21 cellular contexts compared by ENCODE assay signal in the genomic region with DNA sequence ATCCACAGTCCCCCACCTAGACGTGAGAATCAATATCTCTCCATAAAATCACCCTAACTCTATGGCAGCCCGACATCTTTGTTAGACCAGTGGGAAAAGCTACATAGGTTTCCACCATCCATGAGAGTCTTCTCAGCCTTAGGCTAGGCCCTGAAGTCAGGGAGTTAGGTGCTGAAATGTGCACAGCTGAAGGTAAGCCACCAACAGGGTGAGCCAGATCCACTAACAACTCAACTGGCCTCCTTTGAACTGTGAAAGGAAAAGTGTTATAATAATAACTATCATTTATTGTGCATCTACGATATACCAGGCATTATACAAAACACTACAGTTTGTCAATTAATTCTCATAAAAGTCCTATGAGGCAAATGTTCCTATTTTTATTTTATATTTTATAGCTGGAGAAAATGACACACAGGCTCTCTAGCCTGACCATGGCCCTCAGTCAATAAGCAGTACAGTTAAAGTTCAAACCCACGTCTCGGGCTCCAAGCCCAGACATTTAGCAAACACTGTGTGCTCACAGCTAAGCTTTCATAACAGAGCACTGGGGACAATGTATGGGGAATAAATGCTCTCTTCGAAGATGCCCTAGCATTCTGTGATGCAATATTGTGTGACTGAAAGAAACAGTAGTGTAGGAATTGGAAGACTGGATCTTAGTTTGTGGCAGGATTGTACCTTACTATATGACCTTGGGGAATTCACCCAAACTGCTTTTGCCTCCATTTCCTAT. TPM values are rescaled to one million over a fixed set of nuclear protein-coding genes. Genes with fewer than 3 reads are reported as not detected.
DNase-seq lines count a peak whose midpoint lies in the region; ATAC-seq, FAIRE-seq and TF ChIP-seq lines count a peak whose summit lies in the region.
"Had no signal": no experiment of that assay in that cellular context is flagged by ENCODE, and none has a peak within 500 bp of the region (broad histone marks: within the 10 kb centered on the region; RNA-seq: fewer than 3 reads in every experiment).

No MANE protein-coding gene starts in this region.

- H3F3A ChIP-seq in PC-3 (ENCODE audit: low read length, unreplicated experiment) (peaks cover 4% of the 10 kb centered on the region), MM.1S (ENCODE audit: insufficient read depth, low read length) (no peaks in the 10 kb centered on the region)

- TF ChIP-seq POLR2A in A549 (IDR thresholded peaks at IDR 0.05; ENCODE audit: low read length): no peak

- H3K27me3 ChIP-seq in PC-3 (ENCODE audit: low read length) (no peaks in the 10 kb centered on the region), osteoblast (ENCODE audit: insufficient read depth, low read length) (no peaks in the 10 kb centered on the region), MM.1S (replicated peaks; ENCODE audit: insufficient read depth, low read length) (no peaks in the 10 kb centered on the region), endodermal cell (ENCODE audit: control insufficient read depth, insufficient read depth, low read length, poor library complexity, severe bottlenecking) (no peaks in the 10 kb centered on the region)
- H3K27me3 ChIP-seq: BLaER1 treated with 17β-estradiol and CSF1 and Interleukin-3, amounts not matched to agents 10 nM and 100 nM had no signal

- TF ChIP-seq CTCF in A549 (IDR thresholded peaks at IDR 0.05) (no peak), PC-3 (conservative IDR thresholded peaks at IDR 0.05; ENCODE audit: low read depth, low read length) (0 out of 2 replicates have a peak, but pooled peaks have one; percentile 7), osteoblast (IDR thresholded peaks at IDR 0.05; ENCODE audit: extremely low read depth, low read depth, low read length) (no peak), kidney (IDR thresholded peaks at IDR 0.05; ENCODE audit: borderline replicate concordance, extremely low read depth, insufficient read depth) (no peak), MM.1S (IDR thresholded peaks at IDR 0.05; ENCODE audit: low read length) (no peak), endodermal cell (conservative IDR thresholded peaks at IDR 0.05) (no peak)

- H3K36me3 Mint-ChIP-seq in endodermal cell (ENCODE audit: low read depth): no peaks in the 10 kb centered on the region

- 44% methylated on average over 6 of the region's 6 CpGs for WGBS in A549 (ENCODE audit: missing lambda C conversion rate)
- 92 to 100% methylated on average over 4 to 6 of the region's 6 CpGs for WGBS in endodermal cell (ENCODE audit: insufficient coverage in 1 of 2, insufficient read length in 1 of 2), 2 experiments

- H3K9me3 Mint-ChIP-seq in endodermal cell: peaks cover 4% of the 10 kb centered on the region

- no peaks in the 10 kb centered on the region for H4K20me1 ChIP-seq in PC-3 (ENCODE audit: low read length)
- H4K20me1 ChIP-seq in osteoblast (ENCODE audit: insufficient read depth, low read length): no peaks in the 10 kb centered on the region
- H4K20me1 ChIP-seq in MM.1S (ENCODE audit: insufficient read depth, low read length): no peaks in the 10 kb centered on the region
- H4K20me1 ChIP-seq: BLaER1 treated with 17β-estradiol and CSF1 and Interleukin-3, amounts not matched to agents 10 nM and 100 nM had no signal

- H3K27ac ChIP-seq in A549 (peak overlapping the region; percentile 49 to 58), PC-3 (ENCODE audit: low read length) (no peak overlapping the region), osteoblast (ENCODE audit: low read depth, low read length) (no peak overlapping the region), kidney (ENCODE audit: low read depth in 2 of 2, low read length in 2 of 2) (no peak overlapping the region), MM.1S (ENCODE audit: low read length) (no peak overlapping the region), endodermal cell (ENCODE audit: low read depth, low read length) (no peak overlapping the region)
- H3K27ac ChIP-seq: 22Rv1; BLaER1 treated with 17β-estradiol and CSF1 and Interleukin-3, amounts not matched to agents 10 nM and 100 nM had no signal

- H3K4me2 ChIP-seq in A549: peak overlapping the region; percentile 43
- no peak overlapping the region for H3K4me2 ChIP-seq in PC-3 (ENCODE audit: low read length)
- no peak overlapping the region for H3K4me2 ChIP-seq in osteoblast (ENCODE audit: insufficient read depth, low read length)
- no peak overlapping the region for H3K4me2 ChIP-seq in MM.1S (ENCODE audit: low read depth, low read length)
- H3K4me2 ChIP-seq: BLaER1 treated with 17β-estradiol and CSF1 and Interleukin-3, amounts not matched to agents 10 nM and 100 nM had no signal

- peak in 1 of 2 experiments; percentile 60 for DNase-seq in A549 (ENCODE audit: low read depth in 1 of 2, low spot score in 1 of 2)
- DNase-seq in PC-3: no peak
- peak; percentile 70 for DNase-seq in iris pigment epithelial cell (ENCODE audit: low read depth)
- peak; percentile 57 for DNase-seq in osteoblast (ENCODE audit: insufficient read length, low spot score, missing footprints)
- DNase-seq in kidney: no peak
- no peak for DNase-seq in MM.1S
- DNase-seq in endodermal cell: no peak
- DNase-seq: DMS79 treated with DMSO at 0.1 percent for 48 hours, NCI-H1436, NCI-H2029, NCI-H2171 treated with DMSO at 0.1 percent for 48 hours, NCI-H748 treated with DMSO at 0.1 percent for 48 hours, OCI-M1, RPMI8226, SIG-M5 had no signal

- H2AFZ ChIP-seq in PC-3 (ENCODE audit: low read length) (no peak overlapping the region), osteoblast (ENCODE audit: low read length) (no peak overlapping the region), MM.1S (ENCODE audit: low read length) (no peak overlapping the region)

- intact Hi-C loops in PC-3 (cut with micrococcal nuclease) (no loop called here), kidney (cut with DNase I) (no loop called here)

- no peak for TF ChIP-seq EP300 in A549 (IDR thresholded peaks at IDR 0.05)

- ATAC-seq in A549 (peak in 1 of 2 experiments; percentile 54; a peak in 3 of 6 replicates), PC-3 (peak; percentile 5; the same call in 1 of the 2 replicates), GM21360 (IDR thresholded peaks at IDR 0.05; ENCODE audit: unreplicated experiment) (no peak)

- no peaks in the 10 kb centered on the region for H3K9me2 ChIP-seq in PC-3 (replicated peaks; ENCODE audit: low read length)
- H3K9me2 ChIP-seq in MM.1S (replicated peaks; ENCODE audit: insufficient read depth, low read length): no peaks in the 10 kb centered on the region

- peaks cover 7% of the 10 kb centered on the region for H3K4me1 Mint-ChIP-seq in endodermal cell
- H3K4me1 Mint-ChIP-seq: IgD-negative memory B cell had no signal

- CTCF ChIA-PET in A549 (lab: Yijun Ruan, JAX): interaction anchor here (0.9 to 1.1 kb wide), 2 partner anchors 34 to 248 kb away, joined by 3 read pairs; no protein-coding TSS in a partner anchor
- CTCF ChIA-PET in PC-3 (lab: Charles Lee): no interaction called here

- H3K27ac Mint-ChIP-seq in endodermal cell: no peak overlapping the region
- H3K27ac Mint-ChIP-seq: IgD-negative memory B cell had no signal

- no peaks in the 10 kb centered on the region for H3K36me3 ChIP-seq in PC-3 (ENCODE audit: low read depth, low read length)
- H3K36me3 ChIP-seq in osteoblast (ENCODE audit: insufficient read depth, low read length): no peaks in the 10 kb centered on the region
- no peaks in the 10 kb centered on the region for H3K36me3 ChIP-seq in kidney (ENCODE audit: control insufficient read depth in 1 of 2, insufficient read depth in 2 of 2, low read length in 2 of 2)
- H3K36me3 ChIP-seq in MM.1S (replicated peaks; ENCODE audit: insufficient read depth, low read length): no peaks in the 10 kb centered on the region
- no peaks in the 10 kb centered on the region for H3K36me3 ChIP-seq in endodermal cell (ENCODE audit: control insufficient read depth, insufficient read depth, low read length)
- H3K36me3 ChIP-seq: BLaER1 treated with 17β-estradiol and CSF1 and Interleukin-3, amounts not matched to agents 10 nM and 100 nM had no signal

- H3K27me3 Mint-ChIP-seq in endodermal cell (ENCODE audit: insufficient read depth): no peaks in the 10 kb centered on the region

- H3K9me3 ChIP-seq in A549: 0 out of 3 replicates have a peak, but pooled peaks cover 3% of the 10 kb centered on the region
- no peaks in the 10 kb centered on the region for H3K9me3 ChIP-seq in PC-3 (ENCODE audit: low read length)
- no peaks in the 10 kb centered on the region for H3K9me3 ChIP-seq in osteoblast (ENCODE audit: low read depth, low read length)
- peaks cover 0 to 4% of the 10 kb centered on the region in 2 donors for H3K9me3 ChIP-seq in kidney (ENCODE audit: control insufficient read depth in 1 of 2, low read length in 2 of 2)
- no peaks in the 10 kb centered on the region for H3K9me3 ChIP-seq in MM.1S (replicated peaks; ENCODE audit: insufficient read depth, low read length)
- no peaks in the 10 kb centered on the region for H3K9me3 ChIP-seq in endodermal cell (ENCODE audit: control insufficient read depth, low read length)

- no peak for FAIRE-seq in A549 (lab: Jason Lieb, UNC)
- no peak for FAIRE-seq in kidney (lab: Jason Lieb, UNC)
- FAIRE-seq: H1 had no signal

- no peak overlapping the region for H3K4me3 ChIP-seq in A549
- H3K4me3 ChIP-seq in PC-3 (ENCODE audit: low read length): no peak overlapping the region
- no peak overlapping the region for H3K4me3 ChIP-seq in osteoblast (ENCODE audit: insufficient read depth, low read length)
- H3K4me3 ChIP-seq in kidney (ENCODE audit: low read length in 2 of 2): no peak overlapping the region
- no peak overlapping the region for H3K4me3 ChIP-seq in MM.1S (ENCODE audit: low read length)
- no peak overlapping the region for H3K4me3 ChIP-seq in endodermal cell (ENCODE audit: low read length)
- H3K4me3 ChIP-seq: BLaER1 treated with 17β-estradiol and CSF1 and Interleukin-3, amounts not matched to agents 10 nM and 100 nM had no signal

- H3K4me3 Mint-ChIP-seq in endodermal cell: no peak overlapping the region
- H3K4me3 Mint-ChIP-seq: IgD-negative memory B cell had no signal

- POLR2A ChIA-PET in A549 (lab: Yijun Ruan, JAX) (no interaction called here), PC-3 (lab: Charles Lee; ENCODE audit: unreplicated experiment) (no interaction called here)

- H3K4me1 ChIP-seq in A549 (peaks cover 25% of the 10 kb centered on the region), PC-3 (ENCODE audit: insufficient read depth, low read length) (peaks cover 17% of the 10 kb centered on the region), osteoblast (ENCODE audit: insufficient read depth, low read length) (peaks cover 9% of the 10 kb centered on the region), kidney (ENCODE audit: control insufficient read depth in 1 of 2, insufficient read depth in 1 of 2, low read depth in 1 of 2, low read length in 2 of 2) (no peaks in the 10 kb centered on the region), MM.1S (ENCODE audit: low read length) (no peaks in the 10 kb centered on the region), endodermal cell (ENCODE audit: control insufficient read depth, insufficient read depth, low read length) (no peaks in the 10 kb centered on the region)
- H3K4me1 ChIP-seq: BLaER1 treated with 17β-estradiol and CSF1 and Interleukin-3, amounts not matched to agents 10 nM and 100 nM had no signal

- no TSS peak for BruUV-seq in PC-3 (replicated peaks; lab: Mats Ljungman, UMichigan)

- H3K9ac ChIP-seq in PC-3 (ENCODE audit: low read length) (no peak overlapping the region), kidney (ENCODE audit: low read length in 2 of 2) (no peak overlapping the region), MM.1S (ENCODE audit: low read length) (no peak overlapping the region), endodermal cell (ENCODE audit: extremely low read depth, low read length, poor library complexity, severe bottlenecking) (no peak overlapping the region)
- H3K9ac ChIP-seq: BLaER1 treated with 17β-estradiol and CSF1 and Interleukin-3, amounts not matched to agents 10 nM and 100 nM had no signal

- no peaks in the 10 kb centered on the region for H3K79me2 ChIP-seq in PC-3 (ENCODE audit: low read length)
- H3K79me2 ChIP-seq in osteoblast (ENCODE audit: insufficient read depth, low read length): no peaks in the 10 kb centered on the region
- H3K79me2 ChIP-seq in MM.1S (ENCODE audit: low read length): no peaks in the 10 kb centered on the region

- TF ChIP-seq RAD21 in A549 (conservative IDR thresholded peaks at IDR 0.05 in 1 of 2, IDR thresholded peaks at IDR 0.05 in 1 of 2): peak; percentile 11 to 14; a peak in 1 of 5 replicates

RNA-seq across cellular contexts. Expression of gene CYP27C1, which starts 11.2 kb away (rescaled TPM):
- 2.2 TPM in 2 replicates for polyA plus RNA-seq in A549 (2011; rRNA removed)
- polyA plus RNA-seq in A549 (2012; cell fraction: cytosol; rRNA removed): 1.1 and 1.6 TPM in 2 replicates
- polyA plus RNA-seq in A549 (2012; cell fraction: nucleus; rRNA removed): 1.8 and 2.8 TPM in 2 replicates
- 3.0 to 5.5 TPM (median 4.6 TPM) in 3 replicates for polyA plus RNA-seq in A549 (2017; fragmentation: RNase III; extraction: RNeasy Plus Mini Kit Qiagen cat#74134 plus additional on column Dnase treatment)
- polyA minus RNA-seq in A549 (2011; rRNA and poly(A)+ RNA removed): 1.1 and 1.8 TPM in 2 replicates
- total RNA-seq in PC-3 (2014; rRNA removed): 0.36 and 1.2 TPM in 2 replicates
- 2.2 and 2.4 TPM in 2 replicates for total RNA-seq in osteoblast
- 0.35 TPM for total RNA-seq in kidney
- polyA plus RNA-seq in kidney (ENCODE audit: insufficient read depth, low read depth, low replicate concordance): not detected
- total RNA-seq in endodermal cell: 1 to 10 TPM; 4.4 to 4.9 TPM
- polyA plus RNA-seq in endodermal cell (2013, experiment 1 of 2): 4.0 TPM
- polyA plus RNA-seq in endodermal cell (2013, experiment 2 of 2): 4.0 TPM
- total RNA-seq: NCI-H460 had no signal
- polyA plus RNA-seq: IgD-negative memory B cell had no signal

Comparison
In these comparisons a context has a peak if more than half of its experiments do, and no peak if none do; other contexts are left out.
1. DNase-seq: peak in iris pigment epithelial cell (single experiment) and osteoblast (single experiment); none in PC-3 (single experiment), kidney (single experiment), MM.1S (single experiment) and endodermal cell (single experiment).
2. H3K27ac ChIP-seq: peak in A549 (2 of 2); none in PC-3 (single experiment), osteoblast (single experiment), kidney (0 of 2), MM.1S (single experiment) and endodermal cell (single experiment).